ENCODE assay signal across 1 cellular context in the genomic region with DNA sequence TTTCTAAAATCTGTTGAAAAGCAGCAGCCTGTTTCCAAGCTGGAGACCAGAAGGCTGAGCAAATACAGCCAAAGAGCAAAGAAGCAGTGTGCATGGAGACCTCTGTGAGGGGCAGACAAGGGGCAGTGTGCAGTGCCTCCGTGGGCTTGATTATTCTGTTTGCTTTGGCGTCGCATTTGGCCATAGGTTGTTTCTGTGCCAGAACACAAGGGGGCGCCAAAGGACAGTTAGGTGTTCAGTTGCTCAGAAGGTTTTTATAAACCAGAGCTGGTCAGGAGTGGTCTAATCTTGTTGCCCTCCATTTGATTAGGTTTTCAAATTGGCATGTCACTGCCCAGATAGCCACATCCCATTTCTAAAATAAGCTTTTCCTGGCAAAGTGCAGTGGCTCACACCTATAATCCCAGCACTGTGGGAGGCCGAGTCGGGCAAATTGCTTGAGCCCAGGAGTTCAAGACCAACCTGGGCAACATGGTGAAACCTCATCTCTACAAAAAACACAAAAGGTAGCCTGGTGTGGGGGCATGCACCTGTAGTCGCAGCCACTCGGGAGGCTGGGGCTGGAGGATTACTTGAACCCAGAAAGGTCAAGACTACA.
TF ChIP-seq lines count a peak whose summit lies in the region.

No MANE protein-coding gene starts in this region.

TF ChIP-seq in liver, 16 proteins besides CTCF, POLR2A, EP300 and RAD21 (continued from another document):
- TF ChIP-seq, protein P1, sequence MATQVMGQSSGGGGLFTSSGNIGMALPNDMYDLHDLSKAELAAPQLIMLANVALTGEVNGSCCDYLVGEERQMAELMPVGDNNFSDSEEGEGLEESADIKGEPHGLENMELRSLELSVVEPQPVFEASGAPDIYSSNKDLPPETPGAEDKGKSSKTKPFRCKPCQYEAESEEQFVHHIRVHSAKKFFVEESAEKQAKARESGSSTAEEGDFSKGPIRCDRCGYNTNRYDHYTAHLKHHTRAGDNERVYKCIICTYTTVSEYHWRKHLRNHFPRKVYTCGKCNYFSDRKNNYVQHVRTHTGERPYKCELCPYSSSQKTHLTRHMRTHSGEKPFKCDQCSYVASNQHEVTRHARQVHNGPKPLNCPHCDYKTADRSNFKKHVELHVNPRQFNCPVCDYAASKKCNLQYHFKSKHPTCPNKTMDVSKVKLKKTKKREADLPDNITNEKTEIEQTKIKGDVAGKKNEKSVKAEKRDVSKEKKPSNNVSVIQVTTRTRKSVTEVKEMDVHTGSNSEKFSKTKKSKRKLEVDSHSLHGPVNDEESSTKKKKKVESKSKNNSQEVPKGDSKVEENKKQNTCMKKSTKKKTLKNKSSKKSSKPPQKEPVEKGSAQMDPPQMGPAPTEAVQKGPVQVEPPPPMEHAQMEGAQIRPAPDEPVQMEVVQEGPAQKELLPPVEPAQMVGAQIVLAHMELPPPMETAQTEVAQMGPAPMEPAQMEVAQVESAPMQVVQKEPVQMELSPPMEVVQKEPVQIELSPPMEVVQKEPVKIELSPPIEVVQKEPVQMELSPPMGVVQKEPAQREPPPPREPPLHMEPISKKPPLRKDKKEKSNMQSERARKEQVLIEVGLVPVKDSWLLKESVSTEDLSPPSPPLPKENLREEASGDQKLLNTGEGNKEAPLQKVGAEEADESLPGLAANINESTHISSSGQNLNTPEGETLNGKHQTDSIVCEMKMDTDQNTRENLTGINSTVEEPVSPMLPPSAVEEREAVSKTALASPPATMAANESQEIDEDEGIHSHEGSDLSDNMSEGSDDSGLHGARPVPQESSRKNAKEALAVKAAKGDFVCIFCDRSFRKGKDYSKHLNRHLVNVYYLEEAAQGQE (IDR thresholded peaks at IDR 0.05), result no peak
- TF ChIP-seq, protein P2, sequence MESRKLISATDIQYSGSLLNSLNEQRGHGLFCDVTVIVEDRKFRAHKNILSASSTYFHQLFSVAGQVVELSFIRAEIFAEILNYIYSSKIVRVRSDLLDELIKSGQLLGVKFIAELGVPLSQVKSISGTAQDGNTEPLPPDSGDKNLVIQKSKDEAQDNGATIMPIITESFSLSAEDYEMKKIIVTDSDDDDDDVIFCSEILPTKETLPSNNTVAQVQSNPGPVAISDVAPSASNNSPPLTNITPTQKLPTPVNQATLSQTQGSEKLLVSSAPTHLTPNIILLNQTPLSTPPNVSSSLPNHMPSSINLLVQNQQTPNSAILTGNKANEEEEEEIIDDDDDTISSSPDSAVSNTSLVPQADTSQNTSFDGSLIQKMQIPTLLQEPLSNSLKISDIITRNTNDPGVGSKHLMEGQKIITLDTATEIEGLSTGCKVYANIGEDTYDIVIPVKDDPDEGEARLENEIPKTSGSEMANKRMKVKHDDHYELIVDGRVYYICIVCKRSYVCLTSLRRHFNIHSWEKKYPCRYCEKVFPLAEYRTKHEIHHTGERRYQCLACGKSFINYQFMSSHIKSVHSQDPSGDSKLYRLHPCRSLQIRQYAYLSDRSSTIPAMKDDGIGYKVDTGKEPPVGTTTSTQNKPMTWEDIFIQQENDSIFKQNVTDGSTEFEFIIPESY (IDR thresholded peaks at IDR 0.05), result no peak
- TF ChIP-seq RXRA (IDR thresholded peaks at IDR 0.05) (no peak), HNF4G (IDR thresholded peaks at IDR 0.05) (no peak), GABPA (IDR thresholded peaks at IDR 0.05 in 1 of 2, conservative IDR thresholded peaks at IDR 0.05 in 1 of 2) (no peak), NR2F2 (IDR thresholded peaks at IDR 0.05) (no peak)
- TF ChIP-seq, protein P3, sequence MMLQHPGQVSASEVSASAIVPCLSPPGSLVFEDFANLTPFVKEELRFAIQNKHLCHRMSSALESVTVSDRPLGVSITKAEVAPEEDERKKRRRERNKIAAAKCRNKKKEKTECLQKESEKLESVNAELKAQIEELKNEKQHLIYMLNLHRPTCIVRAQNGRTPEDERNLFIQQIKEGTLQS (IDR thresholded peaks at IDR 0.05), result no peak
